Comparison of ENCODE assay signal across 8 cellular contexts in genomic region chr16:30557397-30557949, GRCh38. TPM values are rescaled to one million over a fixed set of nuclear protein-coding genes. Genes with fewer than 3 reads are reported as not detected.
DNase-seq lines count a peak whose midpoint lies in the region; ATAC-seq and TF ChIP-seq lines count a peak whose summit lies in the region.

No MANE protein-coding gene starts in this region.

- no peak overlapping the region for H3K56ac ChIP-seq in IMR-90 (ENCODE audit: extremely low read depth, insufficient read depth, low read length)

- peak overlapping the region; percentile 91 for H2AFZ ChIP-seq in IMR-90 (replicated peaks; ENCODE audit: low read length, poor library complexity)

- no peak overlapping the region for H2BK120ac ChIP-seq in IMR-90 (ENCODE audit: low read depth, low read length)

- H3K9me3 ChIP-seq in IMR-90 (ENCODE audit: control insufficient read depth, insufficient read depth, low read length) (no peaks in the 10 kb centered on the region), testis (no peaks in the 10 kb centered on the region)

- no peaks in the 10 kb centered on the region for H3K27me3 ChIP-seq in IMR-90 (ENCODE audit: control insufficient read depth, insufficient read depth, low read length)
- H3K27me3 ChIP-seq in testis, result no peaks in the 10 kb centered on the region

- H2BK15ac ChIP-seq in IMR-90 (ENCODE audit: low read depth, low read length), result no peak overlapping the region

- POLR2A ChIA-PET in IMR-90 (lab: Charles Lee; ENCODE audit: unreplicated experiment), result no interaction called here

- H2AK9ac ChIP-seq in IMR-90 (replicated peaks; ENCODE audit: low read depth, low read length, poor library complexity), result peak overlapping the region; percentile 90

- peak overlapping the region; percentile 67 for H3K9ac ChIP-seq in IMR-90 (ENCODE audit: low read depth, low read length)

- H3K4me3 ChIP-seq in IMR-90 (ENCODE audit: insufficient read depth, low read depth, low read length), result peak overlapping the region; percentile 73
- peak overlapping the region; percentile 83 for H3K4me3 ChIP-seq in astrocyte of the cerebellum (ENCODE audit: low read depth, low read length)
- peak overlapping the region; percentile 84 to 85 for H3K4me3 ChIP-seq in testis

- peak overlapping the region; percentile 50 for H2AK5ac ChIP-seq in IMR-90 (ENCODE audit: low read depth, low read length)

- H3K27ac ChIP-seq in IMR-90 (ENCODE audit: insufficient read depth, low read length) (peak overlapping the region; percentile 82), testis (peak overlapping the region; percentile 92 to 96)

- TF ChIP-seq RAD21 in IMR-90 (IDR thresholded peaks at IDR 0.05; ENCODE audit: low read length), result no peak

- peak; percentile 0 for ATAC-seq in Right ventricle myocardium inferior
- ATAC-seq in IMR-90 (ENCODE audit: low read depth), result no peak
- peak; percentile 10 for ATAC-seq in left colon

- peak overlapping the region; percentile 66 for H3K4ac ChIP-seq in IMR-90 (ENCODE audit: low read depth, low read length)

- H4K8ac ChIP-seq in IMR-90 (ENCODE audit: low read depth in 2 of 2, low read length in 2 of 2), result peak overlapping the region; percentile 17 to 74

- TF ChIP-seq CTCF in IMR-90 (conservative IDR thresholded peaks at IDR 0.05; ENCODE audit: low read depth, low read length) (no peak), astrocyte of the cerebellum (IDR thresholded peaks at IDR 0.05; ENCODE audit: low read depth, low read length, missing control alignments) (peak; percentile 3), testis (IDR thresholded peaks at IDR 0.05) (no peak)

- no TSS peak for BruUV-seq in IMR-90 (replicated peaks; lab: Mats Ljungman, UMichigan)

- H3K23ac ChIP-seq in IMR-90 (ENCODE audit: low read depth, low read length), result peak overlapping the region; percentile 69

- DNase-seq in Right ventricle myocardium inferior (ENCODE audit: missing footprints) (no peak), cardiac septum (ENCODE audit: low spot score) (no peak), IMR-90 (no peak), astrocyte of the cerebellum (ENCODE audit: low read depth) (no peak), left colon (no peak), testis (peak; percentile 39), medulla oblongata (ENCODE audit: extremely low spot score) (no peak), erythroblast (lab: John Stamatoyannopoulos, UW) (no peak)

- CTCF ChIA-PET in IMR-90 (lab: Yijun Ruan, JAX), result interaction anchor here (1.6 kb wide), 1 partner anchor 22 kb away, joined by 5 read pairs; no protein-coding TSS in a partner anchor

- H2BK5ac ChIP-seq in IMR-90 (ENCODE audit: low read depth, low read length, poor library complexity, severe bottlenecking), result peak overlapping the region; percentile 80

- H3K4me2 ChIP-seq in IMR-90 (ENCODE audit: low read depth, low read length), result peak overlapping the region; percentile 81

- H3K14ac ChIP-seq in IMR-90 (replicated peaks; ENCODE audit: low read depth, low read length), result peak overlapping the region; percentile 73

- H4K20me1 ChIP-seq in IMR-90 (ENCODE audit: insufficient read depth, low read length), result no peaks in the 10 kb centered on the region; the same call in 1 of the 2 replicates

- H4K5ac ChIP-seq in IMR-90 (ENCODE audit: low read depth, low read length), result peak overlapping the region; percentile 3; the same call in 1 of the 2 replicates

- peak overlapping the region; percentile 20 for H4K91ac ChIP-seq in IMR-90 (ENCODE audit: insufficient read depth, low read depth, low read length)

- H3K4me1 ChIP-seq in IMR-90 (ENCODE audit: control insufficient read depth, insufficient read depth, low read length) (no peaks in the 10 kb centered on the region), testis (peaks cover 17% of the 10 kb centered on the region)

- 11% methylated on average over 7 of the region's 25 CpGs; no CpG with 5 or more reads in 1 of the 2 experiments for WGBS in IMR-90 (ENCODE audit: extremely low coverage in 2 of 2, insufficient read length in 1 of 2), 2 experiments
- WGBS in testis, 2 donors, result 7% methylated on average over 7 to 16 of the region's 25 CpGs

- H2BK20ac ChIP-seq in IMR-90 (ENCODE audit: low read depth, low read length), result no peak overlapping the region

- no peak overlapping the region for H3K18ac ChIP-seq in IMR-90 (ENCODE audit: low read depth, low read length)

- H3K9me1 ChIP-seq in IMR-90 (ENCODE audit: insufficient read depth, low read length), result peaks cover 4% of the 10 kb centered on the region; the same call in 1 of the 2 replicates

- intact Hi-C loops in Right ventricle myocardium inferior (cut with DNase I), result no loop called here
- intact Hi-C loops in cardiac septum (cut with DNase I), result no loop called here
- intact Hi-C loops in IMR-90 (cut with micrococcal nuclease), result no loop called here
- intact Hi-C loops in left colon (cut with DNase I, micrococcal nuclease), result no loop called here
- intact Hi-C loops in testis (cut with DNase I; ENCODE audit: low total_unique reads), result no loop called here

- in situ Hi-C loops in IMR-90 (cut with MboI; ENCODE audit: low sequenced_read_pairs) (no loop called here), astrocyte of the cerebellum (cut with HindIII; ENCODE audit: low sequenced_read_pairs) (no loop called here)

- peaks cover 23% of the 10 kb centered on the region for H3K36me3 ChIP-seq in IMR-90 (ENCODE audit: control insufficient read depth, insufficient read depth, low read length)
- no peaks in the 10 kb centered on the region for H3K36me3 ChIP-seq in testis (ENCODE audit: low read depth, missing control alignments)

- dilution Hi-C loops in IMR-90 (cut with HindIII; ENCODE audit: low sequenced_read_pairs, unreplicated experiment), result no loop called here

- no peak for TF ChIP-seq POLR2A in IMR-90 (IDR thresholded peaks at IDR 0.05; ENCODE audit: low read depth, low read length)
- TF ChIP-seq POLR2A in testis (IDR thresholded peaks at IDR 0.05), result no peak
- TF ChIP-seq POLR2A in erythroblast (IDR thresholded peaks at IDR 0.05; ENCODE audit: low read length), result no peak

- H3K79me1 ChIP-seq in IMR-90 (ENCODE audit: low read depth in 1 of 2, low read length in 2 of 2), result peaks cover 16 to 42% of the 10 kb centered on the region in 2 experiments; a peak in 2 of 4 replicates

TF ChIP-seq in IMR-90, 13 proteins besides CTCF, POLR2A, EP300 and RAD21 (continues in another document):
- no peak for TF ChIP-seq NFE2L2 (IDR thresholded peaks at IDR 0.05; ENCODE audit: low read depth, low read length)
- no peak for TF ChIP-seq MXI1 (IDR thresholded peaks at IDR 0.05; ENCODE audit: borderline replicate concordance, low read depth, low read length)
- no peak for TF ChIP-seq ELK1 (IDR thresholded peaks at IDR 0.05; ENCODE audit: borderline replicate concordance, low read depth, low read length)
- no peak for TF ChIP-seq CEBPB (IDR thresholded peaks at IDR 0.05; ENCODE audit: low read depth, low read length)
- no peak for TF ChIP-seq MAZ (IDR thresholded peaks at IDR 0.05; ENCODE audit: borderline replicate concordance, low read depth, low read length)

RNA-seq across cellular contexts. Expression of gene ZNF764, which starts 0.7 kb away (rescaled TPM):
- total RNA-seq in Right ventricle myocardium inferior, result 10.0 TPM
- 11.4 TPM for total RNA-seq in cardiac septum
- 2.2 and 2.5 TPM in 2 replicates for total RNA-seq in IMR-90 (2012; rRNA removed)
- 4.6 and 5.3 TPM in 2 replicates for polyA plus RNA-seq in IMR-90 (2012; rRNA removed)
- polyA plus RNA-seq in IMR-90 (2012; cell fraction: cytosol; rRNA removed), result 4.3 and 4.4 TPM in 2 replicates
- polyA plus RNA-seq in IMR-90 (2012; cell fraction: nucleus; rRNA removed; ENCODE audit: low replicate concordance), result 13.1 and 17.1 TPM in 2 replicates
- 10 to 100 TPM; 10.6 to 20.7 TPM for total RNA-seq in left colon
- 10 to 100 TPM; 21.9 to 23.2 TPM for total RNA-seq in testis
- 11.3 TPM for polyA plus RNA-seq in testis (ENCODE audit: insufficient read depth, low read depth, low replicate concordance)

RNA-seq across cellular contexts. Expression of gene ZNF688, which starts 14.0 kb away (rescaled TPM):
- total RNA-seq in Right ventricle myocardium inferior, result 12.2 TPM
- 12.1 TPM for total RNA-seq in cardiac septum
- total RNA-seq in IMR-90 (2012; rRNA removed), result 1.7 and 1.8 TPM in 2 replicates
- polyA plus RNA-seq in IMR-90 (2012; rRNA removed), result 3.7 and 5.5 TPM in 2 replicates
- polyA plus RNA-seq in IMR-90 (2012; cell fraction: cytosol; rRNA removed), result 4.8 and 6.0 TPM in 2 replicates
- polyA plus RNA-seq in IMR-90 (2012; cell fraction: nucleus; rRNA removed; ENCODE audit: low replicate concordance), result 15.2 and 17.9 TPM in 2 replicates
- 10 to 100 TPM; 16.6 to 24.4 TPM for total RNA-seq in left colon
- 10 to 100 TPM; 21.7 to 54.6 TPM for total RNA-seq in testis
- polyA plus RNA-seq in testis (ENCODE audit: insufficient read depth, low read depth, low replicate concordance), result 38.5 TPM

RNA-seq across cellular contexts. Expression of gene ZNF747, which starts 22.8 kb away (rescaled TPM):
- total RNA-seq in Right ventricle myocardium inferior (5.7 TPM), cardiac septum (13.7 TPM), IMR-90 (2012; rRNA removed) (1.9 and 2.0 TPM in 2 replicates), left colon (10 to 100 TPM in 1 of 2 donors, 1 to 10 TPM in 1; 9.8 to 11.7 TPM), testis (10 to 100 TPM; 18.7 to 23.3 TPM)
- polyA plus RNA-seq in IMR-90 (2012; rRNA removed) (2.6 and 2.9 TPM in 2 replicates), testis (ENCODE audit: insufficient read depth, low read depth, low replicate concordance) (13.1 TPM)
- polyA plus RNA-seq in IMR-90 (2012; cell fraction: cytosol; rRNA removed), result 1.9 and 2.6 TPM in 2 replicates
- 2.8 and 2.9 TPM in 2 replicates for polyA plus RNA-seq in IMR-90 (2012; cell fraction: nucleus; rRNA removed; ENCODE audit: low replicate concordance)

RNA-seq across cellular contexts. Expression of gene ZNF785, which starts 28.0 kb away (rescaled TPM):
- total RNA-seq in Right ventricle myocardium inferior (7.6 TPM), cardiac septum (6.7 TPM), IMR-90 (2012; rRNA removed) (2.8 and 2.9 TPM in 2 replicates), left colon (10 to 100 TPM; 14.9 to 17.8 TPM), testis (10 to 100 TPM; 14.8 to 17.1 TPM)
- polyA plus RNA-seq in IMR-90 (2012; rRNA removed) (4.0 and 4.2 TPM in 2 replicates), testis (ENCODE audit: insufficient read depth, low read depth, low replicate concordance) (5.9 TPM)
- polyA plus RNA-seq in IMR-90 (2012; cell fraction: cytosol; rRNA removed), result 1.2 and 2.4 TPM in 2 replicates
- polyA plus RNA-seq in IMR-90 (2012; cell fraction: nucleus; rRNA removed; ENCODE audit: low replicate concordance), result 10.3 and 15.8 TPM in 2 replicates

RNA-seq across cellular contexts. Expression of gene ZNF768, which starts 31.1 kb away (rescaled TPM):
- total RNA-seq in Right ventricle myocardium inferior, result 73.8 TPM
- 49.8 TPM for total RNA-seq in cardiac septum
- 9.2 and 9.3 TPM in 2 replicates for total RNA-seq in IMR-90 (2012; rRNA removed)
- 20.3 and 22.1 TPM in 2 replicates for polyA plus RNA-seq in IMR-90 (2012; rRNA removed)
- 14.3 and 22.6 TPM in 2 replicates for polyA plus RNA-seq in IMR-90 (2012; cell fraction: cytosol; rRNA removed)
- polyA plus RNA-seq in IMR-90 (2012; cell fraction: nucleus; rRNA removed; ENCODE audit: low replicate concordance), result 19.9 and 44.1 TPM in 2 replicates
- 10 to 100 TPM; 58.7 to 62.4 TPM for total RNA-seq in left colon
- total RNA-seq in testis, result 10 to 100 TPM; 52.2 to 64.3 TPM
- 52.3 TPM for polyA plus RNA-seq in testis (ENCODE audit: insufficient read depth, low read depth, low replicate concordance)
